In genomic region chr2:239540174-239540573, GRCh38 we compare ENCODE assay signal across 24 cellular contexts.
DNase-seq lines count a peak whose midpoint lies in the region; ATAC-seq and TF ChIP-seq lines count a peak whose summit lies in the region.
"Had no signal": no experiment of that assay in that cellular context is flagged by ENCODE, and none has a peak within 500 bp of the region (broad histone marks: within the 10 kb centered on the region; RNA-seq: fewer than 3 reads in every experiment).

No MANE protein-coding gene starts in this region.

- no peak for ATAC-seq in Right ventricle myocardium inferior
- ATAC-seq in activated CD8-positive, alpha-beta memory T cell treated with anti-CD3 and anti-CD28 coated beads, Interleukin-2, amount 10 ng/mL, durations not matched to agents 7 days and 5 days = no peak
- ATAC-seq in GM21576 (IDR thresholded peaks at IDR 0.05; ENCODE audit: unreplicated experiment) = no peak
- ATAC-seq: naive thymus-derived CD8-positive, alpha-beta T cell; SK-N-SH treated with all-trans-retinoic acid at 6 μM for 48 hours had no signal

- no peak overlapping the region for H3K4me3 Mint-ChIP-seq in activated CD8-positive, alpha-beta memory T cell treated with anti-CD3 and anti-CD28 coated beads, Interleukin-2, amount 10 ng/mL, durations not matched to agents 7 days and 5 days
- H3K4me3 Mint-ChIP-seq: activated naive CD4-positive, alpha-beta T cell treated with anti-CD3 and anti-CD28 coated beads for 36 hours; CD4-positive, CD25-positive, alpha-beta regulatory T cell; naive thymus-derived CD8-positive, alpha-beta T cell; type B pancreatic cell had no signal

- H3K9me3 ChIP-seq in right atrium auricular region = no peaks in the 10 kb centered on the region

- H3K9me3 Mint-ChIP-seq in activated CD8-positive, alpha-beta memory T cell treated with anti-CD3 and anti-CD28 coated beads, Interleukin-2, amount 10 ng/mL, durations not matched to agents 7 days and 5 days (ENCODE audit: low read depth) = no peaks in the 10 kb centered on the region
- H3K9me3 Mint-ChIP-seq: type B pancreatic cell had no signal

- H3K36me3 Mint-ChIP-seq in activated CD8-positive, alpha-beta memory T cell treated with anti-CD3 and anti-CD28 coated beads, Interleukin-2, amount 10 ng/mL, durations not matched to agents 7 days and 5 days = no peaks in the 10 kb centered on the region
- H3K36me3 Mint-ChIP-seq: CD4-positive, CD25-positive, alpha-beta regulatory T cell; naive thymus-derived CD8-positive, alpha-beta T cell; type B pancreatic cell had no signal

- intact Hi-C loops in Right ventricle myocardium inferior (cut with DNase I) = no loop called here

- no peak for TF ChIP-seq CTCF in right atrium auricular region (IDR thresholded peaks at IDR 0.05)

- no peaks in the 10 kb centered on the region for H3K36me3 ChIP-seq in right atrium auricular region
- H3K36me3 ChIP-seq: brain microvascular endothelial cell had no signal

- H3K27me3 Mint-ChIP-seq in activated CD8-positive, alpha-beta memory T cell treated with anti-CD3 and anti-CD28 coated beads, Interleukin-2, amount 10 ng/mL, durations not matched to agents 7 days and 5 days = peaks cover 25% of the 10 kb centered on the region

- DNase-seq in Right ventricle myocardium inferior (ENCODE audit: missing footprints) (peak; percentile 34), right atrium auricular region (ENCODE audit: low spot score) (no peak), NCI-H69 (lab: John Stamatoyannopoulos, UW) (peak; percentile 47), mesenteric fat pad (ENCODE audit: low spot score) (peak; percentile 72), AG20443 (ENCODE audit: low spot score) (no peak)
- DNase-seq in activated CD8-positive, alpha-beta memory T cell treated with anti-CD3 and anti-CD28 coated beads, Interleukin-2, amount 10 ng/mL, durations not matched to agents 7 days and 5 days = no peak
- DNase-seq: activated naive CD4-positive, alpha-beta T cell treated with anti-CD3 and anti-CD28 coated beads for 36 hours; amniotic stem cell; brain microvascular endothelial cell; CD4-positive, CD25-positive, alpha-beta regulatory T cell; DMS79; GDM1; Kasumi-1; midbrain; NCI-H187 treated with DMSO at 0.1 percent for 48 hours; NCI-H526 treated with DMSO at 0.1 percent for 48 hours; nucleus accumbens; RPMI8226; T-helper 2 cell had no signal

- H3K27ac ChIP-seq in right atrium auricular region = no peak overlapping the region
- H3K27ac ChIP-seq: brain microvascular endothelial cell, epithelial cell of prostate had no signal

- H3K4me1 ChIP-seq in right atrium auricular region = no peaks in the 10 kb centered on the region

- H3K4me1 Mint-ChIP-seq in activated CD8-positive, alpha-beta memory T cell treated with anti-CD3 and anti-CD28 coated beads, Interleukin-2, amount 10 ng/mL, durations not matched to agents 7 days and 5 days = peaks cover 17% of the 10 kb centered on the region

- no peaks in the 10 kb centered on the region for H3K27me3 ChIP-seq in right atrium auricular region
- H3K27me3 ChIP-seq: brain microvascular endothelial cell had no signal

- no peak overlapping the region for H3K27ac Mint-ChIP-seq in activated CD8-positive, alpha-beta memory T cell treated with anti-CD3 and anti-CD28 coated beads, Interleukin-2, amount 10 ng/mL, durations not matched to agents 7 days and 5 days
- H3K27ac Mint-ChIP-seq: activated naive CD4-positive, alpha-beta T cell treated with anti-CD3 and anti-CD28 coated beads for 36 hours; CD4-positive, CD25-positive, alpha-beta regulatory T cell; type B pancreatic cell had no signal

- no peak overlapping the region for H3K4me3 ChIP-seq in right atrium auricular region

- CTCF ChIA-PET in activated CD8-positive, alpha-beta memory T cell treated with anti-CD3 and anti-CD28 coated beads, Interleukin-2, amount 10 ng/mL, durations not matched to agents 7 days and 5 days (lab: Charles Lee) = no interaction called here

Comparison
In these comparisons a context has a peak if more than half of its experiments do, and no peak if none do; other contexts are left out.
1. DNase-seq: peak in Right ventricle myocardium inferior (single experiment), NCI-H69 (single experiment) and mesenteric fat pad (single experiment); none in right atrium auricular region (single experiment), activated CD8-positive, alpha-beta memory T cell treated with anti-CD3 and anti-CD28 coated beads, Interleukin-2, amount 10 ng/mL, durations not matched to agents 7 days and 5 days (single experiment) and AG20443 (single experiment).